Comparison of ENCODE assay signal across 11 cellular contexts in genomic region chr16:84141143-84141670, GRCh38. TPM values are rescaled to one million over a fixed set of nuclear protein-coding genes. Genes with fewer than 3 reads are reported as not detected.
A peak's percentile ranks its signal among the peaks of the same experiment; 100 is the strongest.
DNase-seq lines count a peak whose midpoint lies in the region; ATAC-seq, FAIRE-seq and TF ChIP-seq lines count a peak whose summit lies in the region.
"Had no signal": no experiment of that assay in that cellular context is flagged by ENCODE, and none has a peak within 500 bp of the region (broad histone marks: within the 10 kb centered on the region; RNA-seq: fewer than 3 reads in every experiment).

No MANE protein-coding gene starts in this region.

- no peak for TF ChIP-seq EP300 in HepG2 (IDR thresholded peaks at IDR 0.05; ENCODE audit: low read depth in 2 of 2, low read length in 2 of 2)
- TF ChIP-seq EP300 in HepG2 (CRISPR knock-in tag; IDR thresholded peaks at IDR 0.05; ENCODE audit: borderline replicate concordance), result no peak

- H3K9ac ChIP-seq in HepG2 (ENCODE audit: insufficient read depth, low read depth, low read length), result no peak overlapping the region
- H3K9ac ChIP-seq in neural progenitor cell, result no peak overlapping the region

- H3K4me1 ChIP-seq in HepG2 (ENCODE audit: insufficient read depth, low read length) (peaks cover 77% of the 10 kb centered on the region), right lobe of liver (peaks cover 0 to 4% (median 0%) of the 10 kb centered on the region in 4 donors), neural progenitor cell (peaks cover 35% of the 10 kb centered on the region)

- H3K9me3 Mint-ChIP-seq in neural progenitor cell, result peaks cover 9% of the 10 kb centered on the region
- H3K9me3 Mint-ChIP-seq: CD8-positive, alpha-beta memory T cell had no signal

- ATAC-seq in HepG2 (peak; percentile 74), right lobe of liver (no peak), GM19035 (IDR thresholded peaks at IDR 0.05; ENCODE audit: unreplicated experiment) (no peak)
- ATAC-seq: left colon had no signal

- H3K27me3 Mint-ChIP-seq in neural progenitor cell (ENCODE audit: insufficient read depth, low read depth), result peaks cover 11% of the 10 kb centered on the region
- H3K27me3 Mint-ChIP-seq: CD8-positive, alpha-beta memory T cell had no signal

- peaks cover 21% of the 10 kb centered on the region for H3K36me3 Mint-ChIP-seq in neural progenitor cell

- peak overlapping the region; percentile 26 for H3K4me2 ChIP-seq in HepG2 (ENCODE audit: low read depth, low read length)
- H3K4me2 ChIP-seq in neural progenitor cell, result no peak overlapping the region

- H4K20me1 ChIP-seq in HepG2 (ENCODE audit: insufficient read depth, low read length), result peaks cover 3% of the 10 kb centered on the region; the same call in 1 of the 2 replicates
- H4K20me1 ChIP-seq in neural progenitor cell (ENCODE audit: low read depth), result peaks cover 66% of the 10 kb centered on the region

- BruUV-seq in HepG2 (replicated peaks; lab: Mats Ljungman, UMichigan), result no TSS peak

- CTCF ChIA-PET in HepG2 (lab: Yijun Ruan, JAX; ENCODE audit: low intra/inter-chr PET ratio, low total read pairs), result interaction anchor here (1.0 to 3.4 kb wide), 3 partner anchors 25 to 56 kb away, joined by 3 to 29 read pairs (median 5); partner anchors contain the start of gene MBTPS1

- H3K27ac ChIP-seq in HepG2 (ENCODE audit: extremely low read length, insufficient read depth, low read length) (no peak overlapping the region), right lobe of liver (no peak overlapping the region), neural progenitor cell (no peak overlapping the region)
- H3K27ac ChIP-seq: cardiac muscle cell, ovary had no signal

- peaks cover 2 to 3% of the 10 kb centered on the region in 2 experiments; a peak in 3 of 5 replicates for H3K27me3 ChIP-seq in HepG2 (ENCODE audit: control insufficient read depth in 1 of 2, insufficient read depth in 2 of 2, low read length in 2 of 2)
- no peaks in the 10 kb centered on the region for H3K27me3 ChIP-seq in right lobe of liver
- H3K27me3 ChIP-seq in neural progenitor cell, result peaks cover 10% of the 10 kb centered on the region
- H3K27me3 ChIP-seq: ovary had no signal

- H3F3A ChIP-seq in neural progenitor cell (ENCODE audit: low read depth), result peaks cover 22% of the 10 kb centered on the region

- peak; percentile 67 for FAIRE-seq in HepG2 (lab: Jason Lieb, UNC)

- TF ChIP-seq POLR2A in HepG2 (IDR thresholded peaks at IDR 0.05; ENCODE audit: insufficient read depth in 1 of 2, low read depth in 2 of 2, low read length in 2 of 2) (no peak), right lobe of liver (IDR thresholded peaks at IDR 0.05) (no peak)

- peak overlapping the region; percentile 6 for H3K4me3 Mint-ChIP-seq in neural progenitor cell

- H3K36me3 ChIP-seq in HepG2 (replicated peaks in 1 of 2; ENCODE audit: control insufficient read depth in 1 of 2, insufficient read depth in 2 of 2, low read length in 2 of 2) (no peaks in the 10 kb centered on the region), right lobe of liver (no peaks in the 10 kb centered on the region), neural progenitor cell (no peaks in the 10 kb centered on the region)
- H3K36me3 ChIP-seq: cardiac muscle cell, ovary had no signal

- H3K4me1 Mint-ChIP-seq in neural progenitor cell, result peaks cover 51% of the 10 kb centered on the region

- TF ChIP-seq RAD21 in HepG2 (CRISPR knock-in tag; IDR thresholded peaks at IDR 0.05), result peak; percentile 84; the same call in 1 of the 2 replicates

- WGBS in HepG2 (ENCODE audit: low lambda C conversion rate), result 39% methylated on average over 13 of the region's 13 CpGs
- 74% methylated on average over 6 of the region's 13 CpGs for WGBS in right lobe of liver (ENCODE audit: insufficient coverage, low coverage, low lambda C conversion rate, missing lambda C conversion rate)

- DNase-seq in HepG2 (ENCODE audit: low spot score) (peak; percentile 69), right lobe of liver (no peak), NCI-H510A (lab: John Stamatoyannopoulos, UW) (peak; percentile 23), neural progenitor cell (ENCODE audit: low spot score) (no peak), RPMI8226 (no peak)
- DNase-seq: left colon, NCI-H2081 treated with DMSO at 0.1 percent for 48 hours, ovary had no signal

- no peak overlapping the region for H3K27ac Mint-ChIP-seq in neural progenitor cell
- H3K27ac Mint-ChIP-seq: CD8-positive, alpha-beta memory T cell had no signal

- TF ChIP-seq CTCF in HepG2 (CRISPR knock-in tag; IDR thresholded peaks at IDR 0.05) (peak; percentile 79), right lobe of liver (IDR thresholded peaks at IDR 0.05) (no peak), neural progenitor cell (IDR thresholded peaks at IDR 0.05) (no peak)

- H2AFZ ChIP-seq in HepG2 (ENCODE audit: low read length) (no peak overlapping the region), neural progenitor cell (replicated peaks) (no peak overlapping the region)

- H3K4me3 ChIP-seq in HepG2 (replicated peaks in 1 of 3; ENCODE audit: insufficient read depth in 1 of 3, low read depth in 2 of 3, low read length in 3 of 3), result no peak overlapping the region; a peak in 1 of 6 replicates
- H3K4me3 ChIP-seq in right lobe of liver, result no peak overlapping the region
- H3K4me3 ChIP-seq in neural progenitor cell, result no peak overlapping the region
- H3K4me3 ChIP-seq: cardiac muscle cell, ovary had no signal

- in situ Hi-C loops in HepG2 (cut with HindIII; ENCODE audit: extremely low pct_ligation_motif_present, low pct_unique_long_range_greater_than_20kb), result no loop called here

- H3K79me2 ChIP-seq in HepG2 (ENCODE audit: insufficient read depth, low read length) (peaks cover 62% of the 10 kb centered on the region), neural progenitor cell (ENCODE audit: low read depth) (peaks cover 82% of the 10 kb centered on the region)

- intact Hi-C loops in HepG2 (cut with micrococcal nuclease; ENCODE audit: unreplicated experiment) (loop anchor here (1.0 kb wide), 3 partner anchors 25 to 57 kb away; partner anchors contain the start of gene MBTPS1), right lobe of liver (cut with DNase I) (no loop called here)

- POLR2A ChIA-PET in HepG2 (lab: Yijun Ruan, JAX), result interaction anchor here (1.7 to 8.6 kb wide), 2 partner anchors 24 to 56 kb away, joined by 4 to 142 read pairs; partner anchors contain the start of gene MBTPS1

- no peaks in the 10 kb centered on the region for H3K9me3 ChIP-seq in HepG2 (ENCODE audit: low read length)
- no peaks in the 10 kb centered on the region for H3K9me3 ChIP-seq in right lobe of liver
- H3K9me3 ChIP-seq in neural progenitor cell (ENCODE audit: low read depth), result no peaks in the 10 kb centered on the region
- H3K9me3 ChIP-seq: ovary had no signal

RNA-seq across cellular contexts. Expression of gene HSDL1, which starts 3.8 kb away (rescaled TPM):
- total RNA-seq in HepG2 (2016; rRNA removed; fragmentation: Illumina TruSeq; extraction: Trizol) (41.0 and 49.7 TPM in 2 replicates), right lobe of liver (1 to 10 TPM; 4.3 to 8.1 (median 6.2) TPM), neural progenitor cell (ENCODE audit: low replicate concordance) (71.8 and 101 TPM in 2 replicates)
- 7.8 and 9.0 TPM in 2 replicates for total RNA-seq in HepG2 (2016; cell fraction: cytosol; rRNA removed; fragmentation: Illumina TruSeq; extraction: Trizol; ENCODE audit: low read depth)
- total RNA-seq in HepG2 (2016; cell fraction: insoluble cytoplasmic fraction; rRNA removed; fragmentation: Illumina TruSeq; extraction: Trizol), result 44.0 and 52.4 TPM in 2 replicates
- total RNA-seq in HepG2 (2016; cell fraction: membrane; rRNA removed; fragmentation: Illumina TruSeq; extraction: Trizol), result 24.0 and 24.1 TPM in 2 replicates
- total RNA-seq in HepG2 (2016; cell fraction: nucleus; rRNA removed; fragmentation: Illumina TruSeq; extraction: Trizol), result 44.3 and 51.5 TPM in 2 replicates
- polyA plus RNA-seq in HepG2 (2011; rRNA removed), result 38.5 and 49.2 TPM in 2 replicates
- polyA plus RNA-seq in HepG2 (2011; cell fraction: cytosol; rRNA removed), result 16.7 and 25.9 TPM in 2 replicates
- polyA plus RNA-seq in HepG2 (2011; cell fraction: nucleus; rRNA removed), result 63.7 and 74.4 TPM in 2 replicates
- 37.4 and 44.3 TPM in 2 replicates for polyA plus RNA-seq in HepG2 (2012)
- 4.0 and 5.2 TPM in 2 replicates for polyA plus RNA-seq in HepG2 (2016; cell fraction: cytosol; fragmentation: Illumina TruSeq; extraction: Trizol; ENCODE audit: low read depth)
- 31.8 and 35.8 TPM in 2 replicates for polyA plus RNA-seq in HepG2 (2016; cell fraction: insoluble cytoplasmic fraction; fragmentation: Illumina TruSeq; extraction: Trizol; ENCODE audit: low read depth)
- 9.4 and 9.5 TPM in 2 replicates for polyA plus RNA-seq in HepG2 (2016; cell fraction: membrane; fragmentation: Illumina TruSeq; extraction: Trizol; ENCODE audit: low read depth)
- polyA plus RNA-seq in HepG2 (2016; cell fraction: nucleus; fragmentation: Illumina TruSeq; extraction: Trizol; ENCODE audit: insufficient read depth, low read depth), result 82.3 and 86.1 TPM in 2 replicates
- 16.9 and 31.3 TPM in 2 replicates for polyA minus RNA-seq in HepG2 (2011; rRNA and poly(A)+ RNA removed; ENCODE audit: low replicate concordance)
- polyA minus RNA-seq in HepG2 (2011; cell fraction: cytosol; rRNA and poly(A)+ RNA removed), result 17.4 and 22.4 TPM in 2 replicates
- polyA minus RNA-seq in HepG2 (2011; cell fraction: nucleus; rRNA and poly(A)+ RNA removed), result 37.8 and 49.3 TPM in 2 replicates

RNA-seq across cellular contexts. Expression of gene DNAAF1, which starts 3.9 kb away (rescaled TPM):
- total RNA-seq in HepG2 (2016; rRNA removed; fragmentation: Illumina TruSeq; extraction: Trizol), result 0.04 TPM in 1 of 2 replicates, not detected in the other
- not detected in 2 replicates for total RNA-seq in HepG2 (2016; cell fraction: cytosol; rRNA removed; fragmentation: Illumina TruSeq; extraction: Trizol; ENCODE audit: low read depth)
- total RNA-seq in HepG2 (2016; cell fraction: insoluble cytoplasmic fraction; rRNA removed; fragmentation: Illumina TruSeq; extraction: Trizol), result 0.09 TPM in 1 of 2 replicates, not detected in the other
- total RNA-seq in HepG2 (2016; cell fraction: membrane; rRNA removed; fragmentation: Illumina TruSeq; extraction: Trizol), result 0.21 and 0.28 TPM in 2 replicates
- 0.22 and 0.25 TPM in 2 replicates for total RNA-seq in HepG2 (2016; cell fraction: nucleus; rRNA removed; fragmentation: Illumina TruSeq; extraction: Trizol)
- polyA plus RNA-seq in HepG2 (2011; rRNA removed), result 0.07 TPM in 1 of 2 replicates, not detected in the other
- not detected in 2 replicates for polyA plus RNA-seq in HepG2 (2011; cell fraction: cytosol; rRNA removed)
- polyA plus RNA-seq in HepG2 (2011; cell fraction: nucleus; rRNA removed), result 0.10 and 0.48 TPM in 2 replicates
- polyA plus RNA-seq in HepG2 (2012), result 0.09 TPM in 1 of 2 replicates, not detected in the other
- polyA plus RNA-seq in HepG2 (2016; cell fraction: cytosol; fragmentation: Illumina TruSeq; extraction: Trizol; ENCODE audit: low read depth), result not detected in 2 replicates
- not detected in 2 replicates for polyA plus RNA-seq in HepG2 (2016; cell fraction: insoluble cytoplasmic fraction; fragmentation: Illumina TruSeq; extraction: Trizol; ENCODE audit: low read depth)
- polyA plus RNA-seq in HepG2 (2016; cell fraction: membrane; fragmentation: Illumina TruSeq; extraction: Trizol; ENCODE audit: low read depth), result not detected in 2 replicates
- 0.35 and 0.44 TPM in 2 replicates for polyA plus RNA-seq in HepG2 (2016; cell fraction: nucleus; fragmentation: Illumina TruSeq; extraction: Trizol; ENCODE audit: insufficient read depth, low read depth)
- polyA minus RNA-seq in HepG2 (2011; rRNA and poly(A)+ RNA removed; ENCODE audit: low replicate concordance), result 0.37 TPM in 1 of 2 replicates, not detected in the other
- polyA minus RNA-seq in HepG2 (2011; cell fraction: cytosol; rRNA and poly(A)+ RNA removed), result not detected in 2 replicates
- 0.37 TPM in 1 of 2 replicates, not detected in the other for polyA minus RNA-seq in HepG2 (2011; cell fraction: nucleus; rRNA and poly(A)+ RNA removed)
- total RNA-seq in right lobe of liver, result 1 to 10 TPM in 3 of 6 experiments, under 1 TPM in 1, not detected in 2; 0.37 to 5.6 (median 2.1) TPM
- total RNA-seq in neural progenitor cell (ENCODE audit: low replicate concordance), result 0.11 and 0.12 TPM in 2 replicates

RNA-seq across cellular contexts. Expression of gene MBTPS1, which starts 24.5 kb away (rescaled TPM):
- total RNA-seq in HepG2 (2016; rRNA removed; fragmentation: Illumina TruSeq; extraction: Trizol), result 42.0 and 56.7 TPM in 2 replicates
- 14.4 and 16.1 TPM in 2 replicates for total RNA-seq in HepG2 (2016; cell fraction: cytosol; rRNA removed; fragmentation: Illumina TruSeq; extraction: Trizol; ENCODE audit: low read depth)
- total RNA-seq in HepG2 (2016; cell fraction: insoluble cytoplasmic fraction; rRNA removed; fragmentation: Illumina TruSeq; extraction: Trizol), result 36.6 and 55.6 TPM in 2 replicates
- total RNA-seq in HepG2 (2016; cell fraction: membrane; rRNA removed; fragmentation: Illumina TruSeq; extraction: Trizol), result 45.4 and 47.4 TPM in 2 replicates
- total RNA-seq in HepG2 (2016; cell fraction: nucleus; rRNA removed; fragmentation: Illumina TruSeq; extraction: Trizol), result 69.1 and 74.7 TPM in 2 replicates
- 83.4 and 91.3 TPM in 2 replicates for polyA plus RNA-seq in HepG2 (2011; rRNA removed)
- 67.3 and 71.7 TPM in 2 replicates for polyA plus RNA-seq in HepG2 (2011; cell fraction: cytosol; rRNA removed)
- polyA plus RNA-seq in HepG2 (2011; cell fraction: nucleus; rRNA removed), result 131 and 133 TPM in 2 replicates
- polyA plus RNA-seq in HepG2 (2012), result 62.6 and 69.2 TPM in 2 replicates
- polyA plus RNA-seq in HepG2 (2016; cell fraction: cytosol; fragmentation: Illumina TruSeq; extraction: Trizol; ENCODE audit: low read depth), result 8.3 TPM in 2 replicates
- polyA plus RNA-seq in HepG2 (2016; cell fraction: insoluble cytoplasmic fraction; fragmentation: Illumina TruSeq; extraction: Trizol; ENCODE audit: low read depth), result 38.4 and 45.1 TPM in 2 replicates
- polyA plus RNA-seq in HepG2 (2016; cell fraction: membrane; fragmentation: Illumina TruSeq; extraction: Trizol; ENCODE audit: low read depth), result 28.8 and 29.8 TPM in 2 replicates
- polyA plus RNA-seq in HepG2 (2016; cell fraction: nucleus; fragmentation: Illumina TruSeq; extraction: Trizol; ENCODE audit: insufficient read depth, low read depth), result 102 and 104 TPM in 2 replicates
- 115 TPM in 2 replicates for polyA minus RNA-seq in HepG2 (2011; rRNA and poly(A)+ RNA removed; ENCODE audit: low replicate concordance)
- polyA minus RNA-seq in HepG2 (2011; cell fraction: cytosol; rRNA and poly(A)+ RNA removed), result 74.7 and 82.8 TPM in 2 replicates
- polyA minus RNA-seq in HepG2 (2011; cell fraction: nucleus; rRNA and poly(A)+ RNA removed), result 177 and 179 TPM in 2 replicates
- total RNA-seq in right lobe of liver, result 10 to 100 TPM; 34.5 to 45.6 (median 40.1) TPM
- total RNA-seq in neural progenitor cell (ENCODE audit: low replicate concordance), result 52.3 and 54.4 TPM in 2 replicates

RNA-seq across cellular contexts. Expression of gene TAF1C, which starts 45.6 kb away (rescaled TPM):
- 8.3 and 15.6 TPM in 2 replicates for total RNA-seq in HepG2 (2016; rRNA removed; fragmentation: Illumina TruSeq; extraction: Trizol)
- total RNA-seq in HepG2 (2016; cell fraction: cytosol; rRNA removed; fragmentation: Illumina TruSeq; extraction: Trizol; ENCODE audit: low read depth), result 9.0 and 11.9 TPM in 2 replicates
- 5.7 and 17.7 TPM in 2 replicates for total RNA-seq in HepG2 (2016; cell fraction: insoluble cytoplasmic fraction; rRNA removed; fragmentation: Illumina TruSeq; extraction: Trizol)
- total RNA-seq in HepG2 (2016; cell fraction: membrane; rRNA removed; fragmentation: Illumina TruSeq; extraction: Trizol), result 9.2 and 10.3 TPM in 2 replicates
- 33.5 and 39.8 TPM in 2 replicates for total RNA-seq in HepG2 (2016; cell fraction: nucleus; rRNA removed; fragmentation: Illumina TruSeq; extraction: Trizol)
- 20.8 and 25.2 TPM in 2 replicates for polyA plus RNA-seq in HepG2 (2011; rRNA removed)
- polyA plus RNA-seq in HepG2 (2011; cell fraction: cytosol; rRNA removed), result 6.5 and 8.8 TPM in 2 replicates
- polyA plus RNA-seq in HepG2 (2011; cell fraction: nucleus; rRNA removed), result 318 and 424 TPM in 2 replicates
- 24.5 and 34.3 TPM in 2 replicates for polyA plus RNA-seq in HepG2 (2012)
- 1.1 and 1.7 TPM in 2 replicates for polyA plus RNA-seq in HepG2 (2016; cell fraction: cytosol; fragmentation: Illumina TruSeq; extraction: Trizol; ENCODE audit: low read depth)
- 9.1 and 13.0 TPM in 2 replicates for polyA plus RNA-seq in HepG2 (2016; cell fraction: insoluble cytoplasmic fraction; fragmentation: Illumina TruSeq; extraction: Trizol; ENCODE audit: low read depth)
- polyA plus RNA-seq in HepG2 (2016; cell fraction: membrane; fragmentation: Illumina TruSeq; extraction: Trizol; ENCODE audit: low read depth), result 1.9 and 2.6 TPM in 2 replicates
- polyA plus RNA-seq in HepG2 (2016; cell fraction: nucleus; fragmentation: Illumina TruSeq; extraction: Trizol; ENCODE audit: insufficient read depth, low read depth), result 119 and 132 TPM in 2 replicates
- polyA minus RNA-seq in HepG2 (2011; rRNA and poly(A)+ RNA removed; ENCODE audit: low replicate concordance), result 40.8 and 57.1 TPM in 2 replicates
- 4.0 and 5.1 TPM in 2 replicates for polyA minus RNA-seq in HepG2 (2011; cell fraction: cytosol; rRNA and poly(A)+ RNA removed)
- polyA minus RNA-seq in HepG2 (2011; cell fraction: nucleus; rRNA and poly(A)+ RNA removed), result 62.5 and 75.1 TPM in 2 replicates
- total RNA-seq in right lobe of liver, result 10 to 100 TPM; 11.0 to 28.3 (median 19.3) TPM
- total RNA-seq in neural progenitor cell (ENCODE audit: low replicate concordance), result 23.3 and 70.3 TPM in 2 replicates

RNA-seq across cellular contexts. Expression of gene ADAD2, which starts 49.8 kb away (rescaled TPM):
- total RNA-seq in HepG2 (2016; rRNA removed; fragmentation: Illumina TruSeq; extraction: Trizol) (not detected in 2 replicates), right lobe of liver (1 to 10 TPM in 1 of 6 experiments, under 1 TPM in 1, not detected in 4; 0.87 to 1.0 TPM), neural progenitor cell (ENCODE audit: low replicate concordance) (not detected in 2 replicates)
- total RNA-seq in HepG2 (2016; cell fraction: cytosol; rRNA removed; fragmentation: Illumina TruSeq; extraction: Trizol; ENCODE audit: low read depth), result not detected in 2 replicates
- total RNA-seq in HepG2 (2016; cell fraction: insoluble cytoplasmic fraction; rRNA removed; fragmentation: Illumina TruSeq; extraction: Trizol), result not detected in 2 replicates
- total RNA-seq in HepG2 (2016; cell fraction: membrane; rRNA removed; fragmentation: Illumina TruSeq; extraction: Trizol), result not detected in 2 replicates
- total RNA-seq in HepG2 (2016; cell fraction: nucleus; rRNA removed; fragmentation: Illumina TruSeq; extraction: Trizol), result not detected in 2 replicates
- not detected in 2 replicates for polyA plus RNA-seq in HepG2 (2011; rRNA removed)
- polyA plus RNA-seq in HepG2 (2011; cell fraction: cytosol; rRNA removed), result 0.03 TPM in 1 of 2 replicates, not detected in the other
- polyA plus RNA-seq in HepG2 (2011; cell fraction: nucleus; rRNA removed), result not detected in 2 replicates
- polyA plus RNA-seq in HepG2 (2012), result not detected in 2 replicates
- not detected in 2 replicates for polyA plus RNA-seq in HepG2 (2016; cell fraction: cytosol; fragmentation: Illumina TruSeq; extraction: Trizol; ENCODE audit: low read depth)
- not detected in 2 replicates for polyA plus RNA-seq in HepG2 (2016; cell fraction: insoluble cytoplasmic fraction; fragmentation: Illumina TruSeq; extraction: Trizol; ENCODE audit: low read depth)
- polyA plus RNA-seq in HepG2 (2016; cell fraction: membrane; fragmentation: Illumina TruSeq; extraction: Trizol; ENCODE audit: low read depth), result not detected in 2 replicates
- not detected in 2 replicates for polyA plus RNA-seq in HepG2 (2016; cell fraction: nucleus; fragmentation: Illumina TruSeq; extraction: Trizol; ENCODE audit: insufficient read depth, low read depth)
- not detected in 2 replicates for polyA minus RNA-seq in HepG2 (2011; rRNA and poly(A)+ RNA removed; ENCODE audit: low replicate concordance)
- polyA minus RNA-seq in HepG2 (2011; cell fraction: cytosol; rRNA and poly(A)+ RNA removed), result not detected in 2 replicates
- polyA minus RNA-seq in HepG2 (2011; cell fraction: nucleus; rRNA and poly(A)+ RNA removed), result not detected in 2 replicates
- total RNA-seq: cardiac muscle cell had no signal
- polyA plus RNA-seq: cardiac muscle cell; CD8-positive, alpha-beta memory T cell had no signal

Comparison
In these comparisons a context has a peak if more than half of its experiments do, and no peak if none do; other contexts are left out.
1. DNase-seq: peak in HepG2 (single experiment) and NCI-H510A (single experiment); none in right lobe of liver (0 of 3), neural progenitor cell (single experiment) and RPMI8226 (single experiment).